Comparison of ENCODE assay signal across 8 cellular contexts in the genomic region with DNA sequence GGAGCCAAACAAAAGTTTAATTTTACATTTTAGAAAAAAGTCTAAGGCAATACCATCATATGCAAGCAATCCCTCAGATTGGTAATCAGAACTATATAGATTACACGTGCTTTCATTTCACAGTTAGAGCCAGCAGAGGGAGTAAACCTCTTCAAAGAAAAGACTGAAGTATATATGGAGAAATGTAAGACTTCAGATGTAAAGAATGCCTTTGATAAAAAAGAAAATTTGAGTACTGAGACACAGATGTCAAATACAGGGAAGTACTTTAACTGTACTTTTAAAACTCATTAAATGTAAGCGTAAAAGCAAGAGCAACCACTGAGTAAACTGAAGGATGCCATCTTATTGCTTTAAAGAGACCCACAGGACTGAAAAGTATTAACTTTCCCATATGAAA.
DNase-seq lines count a peak whose midpoint lies in the region; ATAC-seq and TF ChIP-seq lines count a peak whose summit lies in the region.

No MANE protein-coding gene starts in this region.

- H3K79me1 ChIP-seq in mesendoderm (ENCODE audit: low read length), result no peaks in the 10 kb centered on the region

- H2BK5ac ChIP-seq in mesendoderm (ENCODE audit: low read length), result no peak overlapping the region

- H3K4ac ChIP-seq in mesendoderm (ENCODE audit: low read depth, low read length), result no peak overlapping the region

- H3K9ac ChIP-seq in mesendoderm (ENCODE audit: low read length), result no peak overlapping the region

- no peaks in the 10 kb centered on the region for H3K27me3 ChIP-seq in mesendoderm (ENCODE audit: insufficient read depth, low read length, poor library complexity)

- no peak overlapping the region for H3K4me2 ChIP-seq in mesendoderm (ENCODE audit: low read length)

- H4K5ac ChIP-seq in mesendoderm (ENCODE audit: low read length), result no peak overlapping the region

- no peaks in the 10 kb centered on the region for H3K4me1 ChIP-seq in mesendoderm (ENCODE audit: control insufficient read depth, low read depth, low read length)

- H3K36me3 ChIP-seq in mesendoderm (ENCODE audit: control insufficient read depth, insufficient read depth, low read length), result no peaks in the 10 kb centered on the region

- peak; percentile 80 for ATAC-seq in GM19438 (IDR thresholded peaks at IDR 0.05; ENCODE audit: low read depth, unreplicated experiment)
- ATAC-seq in HG03571 (IDR thresholded peaks at IDR 0.05; ENCODE audit: unreplicated experiment), result peak; percentile 81
- ATAC-seq in GM21825 (IDR thresholded peaks at IDR 0.05; ENCODE audit: unreplicated experiment), result no peak

- H3K23ac ChIP-seq in mesendoderm (ENCODE audit: low read length), result no peak overlapping the region

- H3K4me3 ChIP-seq in cardiac fibroblast (replicated peaks in 1 of 2; ENCODE audit: low read depth in 2 of 2, low read length in 2 of 2), result no peak overlapping the region
- H3K4me3 ChIP-seq in mesendoderm (ENCODE audit: low read length), result no peak overlapping the region

- no peak overlapping the region for H2AK5ac ChIP-seq in mesendoderm (ENCODE audit: low read length)

- no peak overlapping the region for H2BK120ac ChIP-seq in mesendoderm (ENCODE audit: low read depth, low read length)

- H2BK15ac ChIP-seq in mesendoderm (replicated peaks; ENCODE audit: low read depth), result no peak overlapping the region

- no peak overlapping the region for H3K56ac ChIP-seq in mesendoderm (ENCODE audit: low read length)

- H4K8ac ChIP-seq in mesendoderm (ENCODE audit: low read depth, low read length), result no peak overlapping the region

- H3K27ac ChIP-seq in mesendoderm (ENCODE audit: low read depth, low read length), result no peak overlapping the region

- H3K79me2 ChIP-seq in mesendoderm (ENCODE audit: control insufficient read depth, insufficient read depth, low read length), result no peaks in the 10 kb centered on the region

- peak; percentile 48 for TF ChIP-seq CTCF in cardiac fibroblast (IDR thresholded peaks at IDR 0.05; ENCODE audit: low read depth, low read length)

- no peak overlapping the region for H3K18ac ChIP-seq in mesendoderm (ENCODE audit: low read length)

- DNase-seq in EL, result peak; percentile 71
- DNase-seq in OCI-M1 (lab: John Stamatoyannopoulos, UW), result peak; percentile 100
- peak; percentile 81 to 83 for DNase-seq in cardiac fibroblast (ENCODE audit: low read depth in 2 of 2)
- peak; percentile 82 for DNase-seq in mesendoderm
- no peak for DNase-seq in UCSD-AML1 (lab: John Stamatoyannopoulos, UW; ENCODE audit: unreplicated experiment)

- no CpG with 5 or more reads among the region's 2 CpGs for WGBS in mesendoderm (ENCODE audit: extremely low coverage, insufficient coverage, low lambda C conversion rate)
